ENCODE assay signal across 7 cellular contexts in the genomic region with DNA sequence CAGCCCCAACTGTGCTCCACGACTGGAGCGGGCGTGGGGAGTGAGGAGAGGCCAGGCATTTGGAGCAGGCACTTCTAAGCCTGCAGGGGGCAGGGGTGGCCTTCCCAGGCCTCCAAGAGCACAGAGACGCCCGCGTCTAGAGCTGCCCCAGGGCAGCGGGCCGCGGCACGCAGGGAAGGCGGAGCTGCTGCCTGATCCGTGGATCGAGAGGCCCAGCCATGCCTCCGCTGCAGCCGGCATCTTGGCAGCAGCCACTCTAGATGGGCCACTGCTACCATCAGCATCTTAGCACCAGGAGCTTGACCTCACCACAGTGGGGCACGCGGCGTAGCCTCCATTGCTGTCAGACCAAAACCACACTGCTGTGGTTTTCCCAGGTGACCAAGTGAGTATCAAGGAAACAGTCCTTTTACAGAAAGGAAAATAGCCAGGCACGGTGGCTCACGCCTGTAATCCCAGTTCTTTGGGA. TPM values are rescaled to one million over a fixed set of nuclear protein-coding genes. Genes with fewer than 3 reads are reported as not detected.
DNase-seq lines count a peak whose midpoint lies in the region; ATAC-seq and TF ChIP-seq lines count a peak whose summit lies in the region.

No MANE protein-coding gene starts in this region.

- intact Hi-C loops in activated T-helper 1 cell treated with anti-CD3 and anti-CD28 coated beads, Interleukin-12 subunit alpha, Interleukin-12 subunit beta, Interleukin-2, Interleukin-4 antibody, amounts not matched to agents 30 ng/mL and 10 ng/mL and 1 ng/mL, durations not matched to agents 14 hours and 24 hours and 36 hours (cut with micrococcal nuclease) = loop anchor here (1.0 to 2.0 kb wide), 2 partner anchors 98 to 106 kb away; no protein-coding TSS in a partner anchor

- peak overlapping the region; percentile 11 for H3K4me3 Mint-ChIP-seq in activated T-helper 1 cell treated with anti-CD3 and anti-CD28 coated beads, Interleukin-12 subunit alpha, Interleukin-12 subunit beta, Interleukin-2, Interleukin-4 antibody, amounts not matched to agents 30 ng/mL and 10 ng/mL and 1 ng/mL, durations not matched to agents 14 hours and 24 hours and 36 hours
- H3K4me3 Mint-ChIP-seq in glutamatergic neuron (ENCODE audit: unreplicated experiment) = no peak overlapping the region

- DNase-seq in GM12864 (ENCODE audit: low read depth) (no peak), NCI-H82 treated with DMSO at 0.1 percent for 48 hours (lab: John Stamatoyannopoulos, UW; ENCODE audit: unreplicated experiment) (peak; percentile 14), glutamatergic neuron (peak; percentile 71), pons (ENCODE audit: low spot score) (peak; percentile 85), RKO (ENCODE audit: low spot score) (no peak)
- DNase-seq in activated T-helper 1 cell treated with anti-CD3 and anti-CD28 coated beads, Interleukin-12 subunit alpha, Interleukin-12 subunit beta, Interleukin-2, Interleukin-4 antibody, amounts not matched to agents 30 ng/mL and 10 ng/mL and 1 ng/mL, durations not matched to agents 14 hours and 24 hours and 36 hours (ENCODE audit: low spot score) = peak; percentile 18

- peaks cover 6% of the 10 kb centered on the region for H3K4me1 Mint-ChIP-seq in activated T-helper 1 cell treated with anti-CD3 and anti-CD28 coated beads, Interleukin-12 subunit alpha, Interleukin-12 subunit beta, Interleukin-2, Interleukin-4 antibody, amounts not matched to agents 30 ng/mL and 10 ng/mL and 1 ng/mL, durations not matched to agents 14 hours and 24 hours and 36 hours (ENCODE audit: low read depth)
- peaks cover 5% of the 10 kb centered on the region for H3K4me1 Mint-ChIP-seq in glutamatergic neuron (ENCODE audit: low read depth, unreplicated experiment)

- peaks cover 3% of the 10 kb centered on the region for H3K27me3 Mint-ChIP-seq in activated T-helper 1 cell treated with anti-CD3 and anti-CD28 coated beads, Interleukin-12 subunit alpha, Interleukin-12 subunit beta, Interleukin-2, Interleukin-4 antibody, amounts not matched to agents 30 ng/mL and 10 ng/mL and 1 ng/mL, durations not matched to agents 14 hours and 24 hours and 36 hours (ENCODE audit: insufficient read depth)
- peaks cover 8% of the 10 kb centered on the region for H3K27me3 Mint-ChIP-seq in glutamatergic neuron (ENCODE audit: unreplicated experiment)

- H3K27ac Mint-ChIP-seq in activated T-helper 1 cell treated with anti-CD3 and anti-CD28 coated beads, Interleukin-12 subunit alpha, Interleukin-12 subunit beta, Interleukin-2, Interleukin-4 antibody, amounts not matched to agents 30 ng/mL and 10 ng/mL and 1 ng/mL, durations not matched to agents 14 hours and 24 hours and 36 hours = no peak overlapping the region
- H3K27ac Mint-ChIP-seq in glutamatergic neuron (ENCODE audit: unreplicated experiment) = no peak overlapping the region

- H3K4me3 ChIP-seq in GM12864 (ENCODE audit: low read depth, low read length) = no peak overlapping the region

- no peaks in the 10 kb centered on the region for H3K36me3 Mint-ChIP-seq in activated T-helper 1 cell treated with anti-CD3 and anti-CD28 coated beads, Interleukin-12 subunit alpha, Interleukin-12 subunit beta, Interleukin-2, Interleukin-4 antibody, amounts not matched to agents 30 ng/mL and 10 ng/mL and 1 ng/mL, durations not matched to agents 14 hours and 24 hours and 36 hours (ENCODE audit: low read depth)
- H3K36me3 Mint-ChIP-seq in glutamatergic neuron (ENCODE audit: unreplicated experiment) = no peaks in the 10 kb centered on the region

- no peak for ATAC-seq in GM19467 (IDR thresholded peaks at IDR 0.05; ENCODE audit: unreplicated experiment)

- TF ChIP-seq CTCF in GM12864 (IDR thresholded peaks at IDR 0.05; ENCODE audit: low read depth, low read length, missing control alignments) (peak; percentile 71), glutamatergic neuron (IDR thresholded peaks at IDR 0.05; ENCODE audit: partially characterized antibody, unreplicated experiment) (no peak)

- no peaks in the 10 kb centered on the region for H3K9me3 Mint-ChIP-seq in activated T-helper 1 cell treated with anti-CD3 and anti-CD28 coated beads, Interleukin-12 subunit alpha, Interleukin-12 subunit beta, Interleukin-2, Interleukin-4 antibody, amounts not matched to agents 30 ng/mL and 10 ng/mL and 1 ng/mL, durations not matched to agents 14 hours and 24 hours and 36 hours
- H3K9me3 Mint-ChIP-seq in glutamatergic neuron (ENCODE audit: unreplicated experiment) = peaks cover 6% of the 10 kb centered on the region

RNA-seq across cellular contexts. Expression of a gene that starts 20.4 kb away (rescaled TPM):
- 55.1 and 56.7 TPM in 2 replicates for total RNA-seq in activated T-helper 1 cell treated with anti-CD3 and anti-CD28 coated beads, Interleukin-12 subunit alpha, Interleukin-12 subunit beta, Interleukin-2, Interleukin-4 antibody, amounts not matched to agents 30 ng/mL and 10 ng/mL and 1 ng/mL, durations not matched to agents 14 hours and 24 hours and 36 hours
- total RNA-seq in glutamatergic neuron (ENCODE audit: unreplicated experiment) = 60.4 TPM

RNA-seq across cellular contexts. Expression of a gene that starts 29.8 kb away (rescaled TPM):
- 3.6 and 5.2 TPM in 2 replicates for total RNA-seq in activated T-helper 1 cell treated with anti-CD3 and anti-CD28 coated beads, Interleukin-12 subunit alpha, Interleukin-12 subunit beta, Interleukin-2, Interleukin-4 antibody, amounts not matched to agents 30 ng/mL and 10 ng/mL and 1 ng/mL, durations not matched to agents 14 hours and 24 hours and 36 hours
- 14.6 TPM for total RNA-seq in glutamatergic neuron (ENCODE audit: unreplicated experiment)

RNA-seq across cellular contexts. Expression of a gene that starts 47.8 kb away (rescaled TPM):
- total RNA-seq in activated T-helper 1 cell treated with anti-CD3 and anti-CD28 coated beads, Interleukin-12 subunit alpha, Interleukin-12 subunit beta, Interleukin-2, Interleukin-4 antibody, amounts not matched to agents 30 ng/mL and 10 ng/mL and 1 ng/mL, durations not matched to agents 14 hours and 24 hours and 36 hours = 37.6 and 43.7 TPM in 2 replicates
- total RNA-seq in glutamatergic neuron (ENCODE audit: unreplicated experiment) = 28.1 TPM

Comparison
In these comparisons a context has a peak if more than half of its experiments do, and no peak if none do; other contexts are left out.
1. DNase-seq: peak in NCI-H82 treated with DMSO at 0.1 percent for 48 hours (single experiment), activated T-helper 1 cell treated with anti-CD3 and anti-CD28 coated beads, Interleukin-12 subunit alpha, Interleukin-12 subunit beta, Interleukin-2, Interleukin-4 antibody, amounts not matched to agents 30 ng/mL and 10 ng/mL and 1 ng/mL, durations not matched to agents 14 hours and 24 hours and 36 hours (single experiment), glutamatergic neuron (single experiment) and pons (single experiment); none in GM12864 (single experiment) and RKO (single experiment).